ENCODE assay signal across 16 cellular contexts in genomic region chrX:72114306-72114705, GRCh38. TPM values are rescaled to one million over a fixed set of nuclear protein-coding genes. Genes with fewer than 3 reads are reported as not detected.
"Had no signal": no experiment of that assay in that cellular context is flagged by ENCODE, and none has a peak within 500 bp of the region (broad histone marks: within the 10 kb centered on the region; RNA-seq: fewer than 3 reads in every experiment).

No MANE protein-coding gene starts in this region.

- H3K4me3 Mint-ChIP-seq: activated naive CD8-positive, alpha-beta T cell treated with anti-CD3 and anti-CD28 coated beads, Interleukin-2, amount 50 U/mL, for 24 hours; neural progenitor cell; stimulated activated memory B cell treated with anti-CD40 and anti-IgM and Interleukin-4, amounts not matched to agents 10 μg/mL and 1 μg/mL and 100 μg/mL, for 72 hours had no signal

- H3K9me3 ChIP-seq: ascending aorta had no signal

- H3K36me3 Mint-ChIP-seq: neural progenitor cell; stimulated activated memory B cell treated with anti-CD40 and anti-IgM and Interleukin-4, amounts not matched to agents 10 μg/mL and 1 μg/mL and 100 μg/mL, for 72 hours had no signal

- H3K4me3 ChIP-seq: ascending aorta, hepatocyte, neural progenitor cell, smooth muscle cell had no signal

- H3K27ac Mint-ChIP-seq: activated naive CD8-positive, alpha-beta T cell treated with anti-CD3 and anti-CD28 coated beads, Interleukin-2, amount 50 U/mL, for 24 hours; neural progenitor cell; stimulated activated memory B cell treated with anti-CD40 and anti-IgM and Interleukin-4, amounts not matched to agents 10 μg/mL and 1 μg/mL and 100 μg/mL, for 72 hours had no signal

- H3K9me3 Mint-ChIP-seq: activated naive CD8-positive, alpha-beta T cell treated with anti-CD3 and anti-CD28 coated beads, Interleukin-2, amount 50 U/mL, for 24 hours; stimulated activated memory B cell treated with anti-CD40 and anti-IgM and Interleukin-4, amounts not matched to agents 10 μg/mL and 1 μg/mL and 100 μg/mL, for 72 hours had no signal

- H3K27ac ChIP-seq: ascending aorta, epithelial cell of prostate, hepatocyte, neural progenitor cell had no signal

- DNase-seq: activated CD4-positive, alpha-beta T cell treated with anti-CD3 and anti-CD28 coated beads for 1 hour; activated CD4-positive, alpha-beta T cell treated with anti-CD3 and anti-CD28 coated beads, Interleukin-2, amount 50 U/mL, for 48 hours; activated naive CD4-positive, alpha-beta T cell; activated naive CD8-positive, alpha-beta T cell treated with anti-CD3 and anti-CD28 coated beads, Interleukin-2, amount 50 U/mL, for 24 hours; left ventricle myocardium superior; mesenchymal stem cell; retina; T-helper 2 cell; trophoblast cell had no signal

- H3K27me3 ChIP-seq: ascending aorta, hepatocyte had no signal

- H3K4me1 ChIP-seq: ascending aorta had no signal

- H3K36me3 ChIP-seq: ascending aorta, neural progenitor cell had no signal

- ATAC-seq: activated naive CD8-positive, alpha-beta T cell treated with anti-CD3 and anti-CD28 coated beads, Interleukin-2, amount 50 U/mL, for 24 hours; left ventricle myocardium superior; stimulated activated memory B cell treated with anti-CD40 and anti-IgM and Interleukin-4, amounts not matched to agents 10 μg/mL and 1 μg/mL and 100 μg/mL, for 72 hours had no signal

RNA-seq across cellular contexts. Expression of gene RTL5, which starts 17.4 kb away (rescaled TPM):
- total RNA-seq: bronchial epithelial cell had no signal
